In genomic region chr10:67771200-67771599, GRCh38 we compare ENCODE assay signal across 17 cellular contexts.
DNase-seq lines count a peak whose midpoint lies in the region; ATAC-seq lines count a peak whose summit lies in the region.
"Had no signal": no experiment of that assay in that cellular context is flagged by ENCODE, and none has a peak within 500 bp of the region (broad histone marks: within the 10 kb centered on the region; RNA-seq: fewer than 3 reads in every experiment).

No MANE protein-coding gene starts in this region.

- peak overlapping the region; percentile 71 for H3K27ac Mint-ChIP-seq in activated T-helper 1 cell treated with anti-CD3 and anti-CD28 coated beads, Interleukin-12 subunit alpha, Interleukin-12 subunit beta, Interleukin-2, Interleukin-4 antibody, amounts not matched to agents 30 ng/mL and 10 ng/mL and 1 ng/mL, durations not matched to agents 14 hours and 24 hours and 36 hours

- H3K27me3 Mint-ChIP-seq in activated T-helper 1 cell treated with anti-CD3 and anti-CD28 coated beads, Interleukin-12 subunit alpha, Interleukin-12 subunit beta, Interleukin-2, Interleukin-4 antibody, amounts not matched to agents 30 ng/mL and 10 ng/mL and 1 ng/mL, durations not matched to agents 14 hours and 24 hours and 36 hours (ENCODE audit: insufficient read depth), result no peaks in the 10 kb centered on the region

- DNase-seq in activated T-helper 1 cell treated with anti-CD3 and anti-CD28 coated beads, Interleukin-12 subunit alpha, Interleukin-12 subunit beta, Interleukin-2, Interleukin-4 antibody, amounts not matched to agents 30 ng/mL and 10 ng/mL and 1 ng/mL, durations not matched to agents 14 hours and 24 hours and 36 hours (ENCODE audit: low spot score), result no peak
- no peak for DNase-seq in activated naive CD4-positive, alpha-beta T cell treated with Interleukin-2 at 50 U/mL for 16 hours
- no peak for DNase-seq in nucleus accumbens (lab: John Stamatoyannopoulos, UW)
- DNase-seq in activated CD4-positive, alpha-beta T cell treated with anti-CD3 and anti-CD28 coated beads for 4 hours, result no peak
- DNase-seq: activated T-cell treated with anti-CD3 and anti-CD28 coated beads for 4 hours, amygdala, dermis blood vessel endothelial cell, NCI-H187, NCI-H748 treated with DMSO at 0.1 percent for 48 hours, ovary, SJCRH30, thyroid gland had no signal

- peak; percentile 9 for ATAC-seq in GM18868 (IDR thresholded peaks at IDR 0.05; ENCODE audit: unreplicated experiment)
- ATAC-seq in GM21390 (IDR thresholded peaks at IDR 0.05; ENCODE audit: unreplicated experiment), result peak; percentile 3
- peak; percentile 1 for ATAC-seq in HG03060 (IDR thresholded peaks at IDR 0.05; ENCODE audit: low read depth, unreplicated experiment)
- ATAC-seq in HG02571 (IDR thresholded peaks at IDR 0.05; ENCODE audit: unreplicated experiment), result no peak
- ATAC-seq: K562 had no signal

- H3K9me3 Mint-ChIP-seq in activated T-helper 1 cell treated with anti-CD3 and anti-CD28 coated beads, Interleukin-12 subunit alpha, Interleukin-12 subunit beta, Interleukin-2, Interleukin-4 antibody, amounts not matched to agents 30 ng/mL and 10 ng/mL and 1 ng/mL, durations not matched to agents 14 hours and 24 hours and 36 hours, result no peaks in the 10 kb centered on the region

- no peak overlapping the region for H3K4me3 Mint-ChIP-seq in activated T-helper 1 cell treated with anti-CD3 and anti-CD28 coated beads, Interleukin-12 subunit alpha, Interleukin-12 subunit beta, Interleukin-2, Interleukin-4 antibody, amounts not matched to agents 30 ng/mL and 10 ng/mL and 1 ng/mL, durations not matched to agents 14 hours and 24 hours and 36 hours

- no peaks in the 10 kb centered on the region for H3K36me3 Mint-ChIP-seq in activated T-helper 1 cell treated with anti-CD3 and anti-CD28 coated beads, Interleukin-12 subunit alpha, Interleukin-12 subunit beta, Interleukin-2, Interleukin-4 antibody, amounts not matched to agents 30 ng/mL and 10 ng/mL and 1 ng/mL, durations not matched to agents 14 hours and 24 hours and 36 hours (ENCODE audit: low read depth)

- intact Hi-C loops in activated T-helper 1 cell treated with anti-CD3 and anti-CD28 coated beads, Interleukin-12 subunit alpha, Interleukin-12 subunit beta, Interleukin-2, Interleukin-4 antibody, amounts not matched to agents 30 ng/mL and 10 ng/mL and 1 ng/mL, durations not matched to agents 14 hours and 24 hours and 36 hours (cut with micrococcal nuclease), result no loop called here

- peaks cover 33% of the 10 kb centered on the region for H3K4me1 Mint-ChIP-seq in activated T-helper 1 cell treated with anti-CD3 and anti-CD28 coated beads, Interleukin-12 subunit alpha, Interleukin-12 subunit beta, Interleukin-2, Interleukin-4 antibody, amounts not matched to agents 30 ng/mL and 10 ng/mL and 1 ng/mL, durations not matched to agents 14 hours and 24 hours and 36 hours (ENCODE audit: low read depth)
